In genomic region chr15:74240002-74240568, GRCh38 we compare ENCODE assay signal across 1 cellular context.
TF ChIP-seq lines count a peak whose summit lies in the region.

No MANE protein-coding gene starts in this region.

TF ChIP-seq in A549, 52 proteins besides CTCF, POLR2A, EP300 and RAD21 (continued from another document):
- TF ChIP-seq, protein P1, sequence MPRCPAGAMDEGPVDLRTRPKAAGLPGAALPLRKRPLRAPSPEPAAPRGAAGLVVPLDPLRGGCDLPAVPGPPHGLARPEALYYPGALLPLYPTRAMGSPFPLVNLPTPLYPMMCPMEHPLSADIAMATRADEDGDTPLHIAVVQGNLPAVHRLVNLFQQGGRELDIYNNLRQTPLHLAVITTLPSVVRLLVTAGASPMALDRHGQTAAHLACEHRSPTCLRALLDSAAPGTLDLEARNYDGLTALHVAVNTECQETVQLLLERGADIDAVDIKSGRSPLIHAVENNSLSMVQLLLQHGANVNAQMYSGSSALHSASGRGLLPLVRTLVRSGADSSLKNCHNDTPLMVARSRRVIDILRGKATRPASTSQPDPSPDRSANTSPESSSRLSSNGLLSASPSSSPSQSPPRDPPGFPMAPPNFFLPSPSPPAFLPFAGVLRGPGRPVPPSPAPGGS (IDR thresholded peaks at IDR 0.05), result no peak
- no peak for TF ChIP-seq MAFK (IDR thresholded peaks at IDR 0.05; ENCODE audit: partially characterized antibody)
- no peak for TF ChIP-seq BHLHE40 (IDR thresholded peaks at IDR 0.05; ENCODE audit: low read depth, low read length)
- no peak for TF ChIP-seq REST (IDR thresholded peaks at IDR 0.05)
- TF ChIP-seq NFE2L2 (conservative IDR thresholded peaks at IDR 0.05; ENCODE audit: low read length), result no peak
- TF ChIP-seq, protein P2, sequence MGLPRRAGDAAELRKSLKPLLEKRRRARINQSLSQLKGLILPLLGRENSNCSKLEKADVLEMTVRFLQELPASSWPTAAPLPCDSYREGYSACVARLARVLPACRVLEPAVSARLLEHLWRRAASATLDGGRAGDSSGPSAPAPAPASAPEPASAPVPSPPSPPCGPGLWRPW (IDR thresholded peaks at IDR 0.05), result no peak
- TF ChIP-seq NPAS2 (CRISPR knock-in tag; IDR thresholded peaks at IDR 0.05; ENCODE audit: borderline replicate concordance), result no peak
- peak in 1 of 2 experiments; percentile 48; a peak in 2 of 5 replicates for TF ChIP-seq JUN (IDR thresholded peaks at IDR 0.05)
- TF ChIP-seq JUNB (IDR thresholded peaks at IDR 0.05), result no peak
- 0 out of 2 replicates have a peak, but pooled peaks have one; percentile 20 for TF ChIP-seq KDM1A (IDR thresholded peaks at IDR 0.05; ENCODE audit: low read depth)
- TF ChIP-seq RARB (CRISPR knock-in tag; IDR thresholded peaks at IDR 0.05), result no peak
- TF ChIP-seq, protein P3, sequence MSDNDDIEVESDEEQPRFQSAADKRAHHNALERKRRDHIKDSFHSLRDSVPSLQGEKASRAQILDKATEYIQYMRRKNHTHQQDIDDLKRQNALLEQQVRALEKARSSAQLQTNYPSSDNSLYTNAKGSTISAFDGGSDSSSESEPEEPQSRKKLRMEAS (IDR thresholded peaks at IDR 0.05), result peak; percentile 84
- peak; percentile 63 for TF ChIP-seq GATA3 (IDR thresholded peaks at IDR 0.05; ENCODE audit: borderline replicate concordance)
- TF ChIP-seq ZSCAN20 (CRISPR knock-in tag; IDR thresholded peaks at IDR 0.05), result no peak
- TF ChIP-seq NR3C1 (IDR thresholded peaks at IDR 0.05), result no peak
- TF ChIP-seq RFX5 (IDR thresholded peaks at IDR 0.05), result 0 out of 2 replicates have a peak, but pooled peaks have one; percentile 29
- TF ChIP-seq HDAC2 (IDR thresholded peaks at IDR 0.05), result no peak
- no peak for TF ChIP-seq ZNF302 (CRISPR knock-in tag; IDR thresholded peaks at IDR 0.05)
- no peak for TF ChIP-seq CBX8 (IDR thresholded peaks at IDR 0.05)
- no peak for TF ChIP-seq RNF2 (IDR thresholded peaks at IDR 0.05; ENCODE audit: borderline replicate concordance, low read depth)
- TF ChIP-seq PHF8 (IDR thresholded peaks at IDR 0.05; ENCODE audit: borderline replicate concordance, low read depth), result no peak
- no peak for TF ChIP-seq CBX2 (IDR thresholded peaks at IDR 0.05; ENCODE audit: borderline replicate concordance, low read depth)
- no peak for TF ChIP-seq FOSL2 (IDR thresholded peaks at IDR 0.05)
- peak; percentile 53 for TF ChIP-seq FOSL2 (CRISPR knock-in tag; IDR thresholded peaks at IDR 0.05)
- TF ChIP-seq RCOR1 (IDR thresholded peaks at IDR 0.05; ENCODE audit: low read depth, low read length), result no peak
- no peak; a peak in 1 of 4 replicates for TF ChIP-seq CEBPB (IDR thresholded peaks at IDR 0.05)
- no peak for TF ChIP-seq KDM5A (IDR thresholded peaks at IDR 0.05)
- TF ChIP-seq FOSB (CRISPR knock-in tag; IDR thresholded peaks at IDR 0.05), result no peak
